In genomic region chr17:36657763-36658490, GRCh38 we compare ENCODE assay signal across 1 cellular context.
TF ChIP-seq lines count a peak whose summit lies in the region.

No MANE protein-coding gene starts in this region.

TF ChIP-seq in HCT116, 20 proteins besides CTCF, POLR2A, EP300 and RAD21:
- TF ChIP-seq, protein P1, sequence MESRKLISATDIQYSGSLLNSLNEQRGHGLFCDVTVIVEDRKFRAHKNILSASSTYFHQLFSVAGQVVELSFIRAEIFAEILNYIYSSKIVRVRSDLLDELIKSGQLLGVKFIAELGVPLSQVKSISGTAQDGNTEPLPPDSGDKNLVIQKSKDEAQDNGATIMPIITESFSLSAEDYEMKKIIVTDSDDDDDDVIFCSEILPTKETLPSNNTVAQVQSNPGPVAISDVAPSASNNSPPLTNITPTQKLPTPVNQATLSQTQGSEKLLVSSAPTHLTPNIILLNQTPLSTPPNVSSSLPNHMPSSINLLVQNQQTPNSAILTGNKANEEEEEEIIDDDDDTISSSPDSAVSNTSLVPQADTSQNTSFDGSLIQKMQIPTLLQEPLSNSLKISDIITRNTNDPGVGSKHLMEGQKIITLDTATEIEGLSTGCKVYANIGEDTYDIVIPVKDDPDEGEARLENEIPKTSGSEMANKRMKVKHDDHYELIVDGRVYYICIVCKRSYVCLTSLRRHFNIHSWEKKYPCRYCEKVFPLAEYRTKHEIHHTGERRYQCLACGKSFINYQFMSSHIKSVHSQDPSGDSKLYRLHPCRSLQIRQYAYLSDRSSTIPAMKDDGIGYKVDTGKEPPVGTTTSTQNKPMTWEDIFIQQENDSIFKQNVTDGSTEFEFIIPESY (IDR thresholded peaks at IDR 0.05; ENCODE audit: extremely low read depth, insufficient replicate concordance, low read length): no peak
- TF ChIP-seq YY1 (IDR thresholded peaks at IDR 0.05; ENCODE audit: extremely low read depth, insufficient replicate concordance, low read depth, low read length) (no peak), SIN3A (IDR thresholded peaks at IDR 0.05; ENCODE audit: low read depth) (no peak), ZFX (IDR thresholded peaks at IDR 0.05) (no peak), EZH2phosphoT487 (IDR thresholded peaks at IDR 0.05; ENCODE audit: borderline replicate concordance) (no peak), ELF1 (IDR thresholded peaks at IDR 0.05; ENCODE audit: borderline replicate concordance, low read depth) (no peak), SP1 (IDR thresholded peaks at IDR 0.05; ENCODE audit: low read depth) (no peak), MAX (IDR thresholded peaks at IDR 0.05) (no peak), FOSL1 (IDR thresholded peaks at IDR 0.05; ENCODE audit: low read depth) (no peak), CEBPB (IDR thresholded peaks at IDR 0.05; ENCODE audit: low read depth) (no peak), POLR2AphosphoS5 (IDR thresholded peaks at IDR 0.05; ENCODE audit: low read depth, low read length) (no peak), SRF (IDR thresholded peaks at IDR 0.05; ENCODE audit: low read depth) (no peak), CBX3 (IDR thresholded peaks at IDR 0.05; ENCODE audit: low read depth) (no peak), REST (IDR thresholded peaks at IDR 0.05; ENCODE audit: low read depth) (no peak)
- TF ChIP-seq, protein P2, sequence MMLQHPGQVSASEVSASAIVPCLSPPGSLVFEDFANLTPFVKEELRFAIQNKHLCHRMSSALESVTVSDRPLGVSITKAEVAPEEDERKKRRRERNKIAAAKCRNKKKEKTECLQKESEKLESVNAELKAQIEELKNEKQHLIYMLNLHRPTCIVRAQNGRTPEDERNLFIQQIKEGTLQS (IDR thresholded peaks at IDR 0.05): no peak
